ENCODE assay signal across 30 cellular contexts in genomic region chrX:130676861-130677260, GRCh38.
DNase-seq lines count a peak whose midpoint lies in the region; ATAC-seq, FAIRE-seq and TF ChIP-seq lines count a peak whose summit lies in the region.
"Had no signal": no experiment of that assay in that cellular context is flagged by ENCODE, and none has a peak within 500 bp of the region (broad histone marks: within the 10 kb centered on the region; RNA-seq: fewer than 3 reads in every experiment).

No MANE protein-coding gene starts in this region.

- no peak for DNase-seq in activated naive CD8-positive, alpha-beta T cell treated with anti-CD3 and anti-CD28 coated beads, Interleukin-2, amount 10 ng/mL, durations not matched to agents 7 days and 5 days
- DNase-seq in activated naive CD8-positive, alpha-beta T cell treated with anti-CD3 and anti-CD28 coated beads for 36 hours, result no peak
- peak; percentile 35 for DNase-seq in NCI-H748 (lab: John Stamatoyannopoulos, UW; ENCODE audit: unreplicated experiment)
- DNase-seq in kidney, result no peak
- no peak for DNase-seq in stimulated activated naive B cell treated with anti-CD40 and anti-IgM and Interleukin-4, amounts not matched to agents 10 μg/mL and 1 μg/mL and 100 μg/mL, for 72 hours
- DNase-seq in GM23338 (ENCODE audit: low spot score), result no peak
- DNase-seq: activated gamma-delta T cell treated with Interleukin-2 at 50 U/mL for 16 hours; activated T-cell treated with anti-CD3 and anti-CD28 coated beads, Interleukin-2, amount 50 U/mL, for 1 hour; adrenal gland; BE2C; EL; hippocampal formation; immature natural killer cell; KBM-7; NCI-H1694 treated with DMSO at 0.1 percent for 48 hours; NCI-H226; SJCRH30; stimulated activated CD4-positive, alpha-beta T cell treated with anti-CD3 and anti-CD28 coated beads, Interleukin-4, amount 100 ng/mL, for 4 hours; stimulated activated naive CD4-positive, alpha-beta T cell treated with Interleukin-2 at 50 U/mL for 16 hours; T-cell had no signal

- H3K36me3 ChIP-seq in kidney (ENCODE audit: control insufficient read depth in 1 of 2, insufficient read depth in 2 of 2, low read length in 2 of 2) (no peaks in the 10 kb centered on the region), GM23338 (ENCODE audit: insufficient read depth) (no peaks in the 10 kb centered on the region)
- H3K36me3 ChIP-seq: adrenal gland, BE2C, breast epithelium, SJCRH30, thoracic aorta had no signal

- H3K9me3 ChIP-seq in kidney (ENCODE audit: control insufficient read depth in 1 of 2, low read length in 2 of 2), result no peaks in the 10 kb centered on the region
- H3K9me3 ChIP-seq: adrenal gland, BE2C, SJCRH30, thoracic aorta had no signal

- H3K4me3 ChIP-seq in kidney (ENCODE audit: low read length in 2 of 2) (no peak overlapping the region), GM23338 (no peak overlapping the region)
- H3K4me3 ChIP-seq: adrenal gland, breast epithelium, esophagus muscularis mucosa, right atrium auricular region, SJCRH30, thoracic aorta had no signal

- H3K4me2 ChIP-seq in GM23338, result no peak overlapping the region

- peaks cover 16% of the 10 kb centered on the region for H3K36me3 Mint-ChIP-seq in activated naive CD8-positive, alpha-beta T cell treated with anti-CD3 and anti-CD28 coated beads, Interleukin-2, amount 10 ng/mL, durations not matched to agents 7 days and 5 days
- H3K36me3 Mint-ChIP-seq in activated naive CD8-positive, alpha-beta T cell treated with anti-CD3 and anti-CD28 coated beads for 36 hours, result peaks cover 43% of the 10 kb centered on the region
- H3K36me3 Mint-ChIP-seq in stimulated activated naive B cell treated with anti-CD40 and anti-IgM and Interleukin-4, amounts not matched to agents 10 μg/mL and 1 μg/mL and 100 μg/mL, for 72 hours, result peaks cover 35 to 38% of the 10 kb centered on the region in 2 donors
- peaks cover 2% of the 10 kb centered on the region; the same call in 1 of the 3 replicates for H3K36me3 Mint-ChIP-seq in GM23338 (ENCODE audit: low read depth)

- no peak overlapping the region for H2AFZ ChIP-seq in GM23338

- H3K27ac ChIP-seq in kidney (ENCODE audit: low read depth in 2 of 2, low read length in 2 of 2) (no peak overlapping the region), GM23338 (ENCODE audit: low read depth) (no peak overlapping the region)
- H3K27ac ChIP-seq: adrenal gland, breast epithelium, esophagus muscularis mucosa, right atrium auricular region, SJCRH30, thoracic aorta had no signal

- no peaks in the 10 kb centered on the region for H3F3A ChIP-seq in GM23338 (replicated peaks; ENCODE audit: low read depth)

- no peaks in the 10 kb centered on the region for H3K4me1 Mint-ChIP-seq in activated naive CD8-positive, alpha-beta T cell treated with anti-CD3 and anti-CD28 coated beads, Interleukin-2, amount 10 ng/mL, durations not matched to agents 7 days and 5 days
- no peaks in the 10 kb centered on the region for H3K4me1 Mint-ChIP-seq in activated naive CD8-positive, alpha-beta T cell treated with anti-CD3 and anti-CD28 coated beads for 36 hours
- H3K4me1 Mint-ChIP-seq in stimulated activated naive B cell treated with anti-CD40 and anti-IgM and Interleukin-4, amounts not matched to agents 10 μg/mL and 1 μg/mL and 100 μg/mL, for 72 hours, result peaks cover 5 to 8% of the 10 kb centered on the region in 2 donors
- H3K4me1 Mint-ChIP-seq in GM23338, result no peaks in the 10 kb centered on the region
- H3K4me1 Mint-ChIP-seq: immature natural killer cell, T-cell had no signal

- no peaks in the 10 kb centered on the region for H3K79me2 ChIP-seq in GM23338 (replicated peaks; ENCODE audit: insufficient read depth)

- H3K27me3 Mint-ChIP-seq in activated naive CD8-positive, alpha-beta T cell treated with anti-CD3 and anti-CD28 coated beads, Interleukin-2, amount 10 ng/mL, durations not matched to agents 7 days and 5 days, result no peaks in the 10 kb centered on the region
- no peaks in the 10 kb centered on the region for H3K27me3 Mint-ChIP-seq in activated naive CD8-positive, alpha-beta T cell treated with anti-CD3 and anti-CD28 coated beads for 36 hours
- no peaks in the 10 kb centered on the region for H3K27me3 Mint-ChIP-seq in stimulated activated naive B cell treated with anti-CD40 and anti-IgM and Interleukin-4, amounts not matched to agents 10 μg/mL and 1 μg/mL and 100 μg/mL, for 72 hours
- no peaks in the 10 kb centered on the region for H3K27me3 Mint-ChIP-seq in GM23338 (ENCODE audit: insufficient read depth, low read depth, poor library complexity)
- H3K27me3 Mint-ChIP-seq: natural killer cell treated with Interleukin-12 subunit alpha and Interleukin-12 subunit beta and Interleukin-15 and Interleukin-18, amount 100 ng/mL, for 72 hours; T-cell had no signal

- H3K9me2 ChIP-seq in GM23338 (ENCODE audit: insufficient read depth), result no peaks in the 10 kb centered on the region

- H4K20me1 ChIP-seq in GM23338 (replicated peaks; ENCODE audit: insufficient read depth), result no peaks in the 10 kb centered on the region

- peak overlapping the region; percentile 56 for H3K27ac Mint-ChIP-seq in activated naive CD8-positive, alpha-beta T cell treated with anti-CD3 and anti-CD28 coated beads, Interleukin-2, amount 10 ng/mL, durations not matched to agents 7 days and 5 days
- no peak overlapping the region for H3K27ac Mint-ChIP-seq in activated naive CD8-positive, alpha-beta T cell treated with anti-CD3 and anti-CD28 coated beads for 36 hours
- H3K27ac Mint-ChIP-seq in stimulated activated naive B cell treated with anti-CD40 and anti-IgM and Interleukin-4, amounts not matched to agents 10 μg/mL and 1 μg/mL and 100 μg/mL, for 72 hours, result peak overlapping the region; percentile 43
- no peak overlapping the region for H3K27ac Mint-ChIP-seq in GM23338
- H3K27ac Mint-ChIP-seq: immature natural killer cell; natural killer cell treated with Interleukin-12 subunit alpha and Interleukin-12 subunit beta and Interleukin-15 and Interleukin-18, amount 100 ng/mL, for 72 hours; T-cell had no signal

- peaks cover 4% of the 10 kb centered on the region for H3K9me3 Mint-ChIP-seq in activated naive CD8-positive, alpha-beta T cell treated with anti-CD3 and anti-CD28 coated beads, Interleukin-2, amount 10 ng/mL, durations not matched to agents 7 days and 5 days
- H3K9me3 Mint-ChIP-seq in activated naive CD8-positive, alpha-beta T cell treated with anti-CD3 and anti-CD28 coated beads for 36 hours, result peaks cover 11% of the 10 kb centered on the region
- peaks cover 4% of the 10 kb centered on the region in 2 donors for H3K9me3 Mint-ChIP-seq in stimulated activated naive B cell treated with anti-CD40 and anti-IgM and Interleukin-4, amounts not matched to agents 10 μg/mL and 1 μg/mL and 100 μg/mL, for 72 hours
- no peaks in the 10 kb centered on the region for H3K9me3 Mint-ChIP-seq in GM23338
- H3K9me3 Mint-ChIP-seq: natural killer cell treated with Interleukin-12 subunit alpha and Interleukin-12 subunit beta and Interleukin-15 and Interleukin-18, amount 100 ng/mL, for 72 hours had no signal

- no peaks in the 10 kb centered on the region for H3K4me1 ChIP-seq in kidney (ENCODE audit: control insufficient read depth in 1 of 2, insufficient read depth in 1 of 2, low read depth in 1 of 2, low read length in 2 of 2)
- H3K4me1 ChIP-seq in GM23338 (ENCODE audit: insufficient read depth), result no peaks in the 10 kb centered on the region
- H3K4me1 ChIP-seq: BE2C, breast epithelium, esophagus muscularis mucosa, right atrium auricular region, SJCRH30 had no signal

- peak; percentile 23 for FAIRE-seq in kidney (lab: Jason Lieb, UNC)
- FAIRE-seq: colon, frontal cortex, RCC 7860 had no signal

- no peak for ATAC-seq in activated naive CD8-positive, alpha-beta T cell treated with anti-CD3 and anti-CD28 coated beads, Interleukin-2, amount 10 ng/mL, durations not matched to agents 7 days and 5 days (ENCODE audit: low read depth)
- ATAC-seq in stimulated activated naive B cell treated with anti-CD40 and anti-IgM and Interleukin-4, amounts not matched to agents 10 μg/mL and 1 μg/mL and 100 μg/mL, for 72 hours (replicated peaks), result no peak
- ATAC-seq in HG02623 (IDR thresholded peaks at IDR 0.05; ENCODE audit: unreplicated experiment) (no peak), GM18861 (IDR thresholded peaks at IDR 0.05; ENCODE audit: unreplicated experiment) (no peak), GM23338 (no peak)
- ATAC-seq: natural killer cell treated with Interleukin-12 subunit alpha and Interleukin-12 subunit beta and Interleukin-15 and Interleukin-18, amount 100 ng/mL, for 72 hours; T-cell had no signal

- H3K9ac ChIP-seq in kidney (ENCODE audit: low read length in 2 of 2), result no peak overlapping the region

- TF ChIP-seq CTCF in kidney (IDR thresholded peaks at IDR 0.05; ENCODE audit: borderline replicate concordance, extremely low read depth, insufficient read depth) (no peak), GM23338 (conservative IDR thresholded peaks at IDR 0.05; ENCODE audit: low read depth in 2 of 2) (no peak)

- intact Hi-C loops in kidney (cut with DNase I), result no loop called here

- no peak overlapping the region for H3K4me3 Mint-ChIP-seq in activated naive CD8-positive, alpha-beta T cell treated with anti-CD3 and anti-CD28 coated beads, Interleukin-2, amount 10 ng/mL, durations not matched to agents 7 days and 5 days
- no peak overlapping the region for H3K4me3 Mint-ChIP-seq in activated naive CD8-positive, alpha-beta T cell treated with anti-CD3 and anti-CD28 coated beads for 36 hours
- H3K4me3 Mint-ChIP-seq in stimulated activated naive B cell treated with anti-CD40 and anti-IgM and Interleukin-4, amounts not matched to agents 10 μg/mL and 1 μg/mL and 100 μg/mL, for 72 hours, result no peak overlapping the region
- H3K4me3 Mint-ChIP-seq in GM23338, result no peak overlapping the region
- H3K4me3 Mint-ChIP-seq: immature natural killer cell; natural killer cell treated with Interleukin-12 subunit alpha and Interleukin-12 subunit beta and Interleukin-15 and Interleukin-18, amount 100 ng/mL, for 72 hours; T-cell had no signal

- POLR2A ChIA-PET in activated naive CD8-positive, alpha-beta T cell treated with anti-CD3 and anti-CD28 coated beads, Interleukin-2, amount 10 ng/mL, durations not matched to agents 7 days and 5 days (lab: Charles Lee), result no interaction called here

- H3K27me3 ChIP-seq in GM23338 (ENCODE audit: insufficient read depth), result no peaks in the 10 kb centered on the region
- H3K27me3 ChIP-seq: adrenal gland, BE2C, esophagus muscularis mucosa, right atrium auricular region, SJCRH30 had no signal

TF ChIP-seq in GM23338, 12 proteins besides CTCF, POLR2A, EP300 and RAD21 (continues in another document):
- TF ChIP-seq EZH2 (IDR thresholded peaks at IDR 0.05; ENCODE audit: low read depth, unreplicated experiment) (no peak), STAT1 (IDR thresholded peaks at IDR 0.05; ENCODE audit: unreplicated experiment) (no peak), JUNB (IDR thresholded peaks at IDR 0.05; ENCODE audit: unreplicated experiment) (no peak), ZNF114 (CRISPR knock-in tag; IDR thresholded peaks at IDR 0.05) (no peak)

Comparison
In these comparisons a context has a peak if more than half of its experiments do, and no peak if none do; other contexts are left out.
1. H3K27ac Mint-ChIP-seq: peak in activated naive CD8-positive, alpha-beta T cell treated with anti-CD3 and anti-CD28 coated beads, Interleukin-2, amount 10 ng/mL, durations not matched to agents 7 days and 5 days (single experiment) and stimulated activated naive B cell treated with anti-CD40 and anti-IgM and Interleukin-4, amounts not matched to agents 10 μg/mL and 1 μg/mL and 100 μg/mL, for 72 hours (single experiment); none in activated naive CD8-positive, alpha-beta T cell treated with anti-CD3 and anti-CD28 coated beads for 36 hours (single experiment) and GM23338 (single experiment).